ENCODE assay signal across 1 cellular context in the genomic region with DNA sequence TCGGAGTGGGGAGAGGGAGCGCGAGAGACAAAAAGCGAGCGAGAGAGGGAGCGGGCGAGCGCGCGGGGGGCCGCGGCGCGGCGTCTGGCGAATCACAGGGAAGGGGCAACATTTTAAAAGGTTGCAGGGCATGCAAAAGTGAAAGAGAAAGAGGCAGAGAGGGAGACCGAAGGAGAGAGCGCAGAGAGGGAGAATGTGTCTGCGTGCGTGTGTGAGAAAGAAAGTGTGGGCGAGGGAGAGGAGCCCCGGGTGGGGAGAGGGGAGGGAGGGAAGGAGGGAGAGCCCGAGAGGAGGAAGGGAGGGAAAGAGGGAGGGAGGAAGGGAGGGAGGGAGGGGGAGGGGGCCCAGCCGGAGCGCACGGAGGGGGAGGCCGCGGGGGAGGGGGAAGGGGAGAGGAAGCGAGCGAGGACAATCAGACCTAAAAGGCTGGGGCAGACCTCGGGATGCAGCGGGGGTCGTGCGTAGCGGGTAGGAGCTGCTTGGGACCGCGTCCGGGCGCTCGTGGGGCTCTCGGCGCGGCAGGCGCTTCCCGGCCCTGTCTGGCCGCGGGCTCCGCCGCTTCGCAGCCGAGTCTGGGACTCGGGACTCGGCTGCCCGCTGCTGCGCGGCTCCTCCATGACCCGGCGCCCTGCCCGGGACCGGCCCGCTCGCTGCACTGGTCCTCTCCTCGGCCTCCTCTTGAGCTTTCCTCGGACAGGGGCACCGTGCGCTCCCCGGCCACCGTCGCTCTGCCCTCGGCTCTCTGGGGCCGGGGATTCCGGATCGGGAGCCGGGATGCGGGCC.
TF ChIP-seq lines count a peak whose summit lies in the region.

No MANE protein-coding gene starts in this region.

TF ChIP-seq in HEK293, 187 proteins besides CTCF, POLR2A, EP300 and RAD21 (continued from another document):
- TF ChIP-seq BCL6B (tag by site-specific recombination; IDR thresholded peaks at IDR 0.05) = no peak
- TF ChIP-seq, protein P1, sequence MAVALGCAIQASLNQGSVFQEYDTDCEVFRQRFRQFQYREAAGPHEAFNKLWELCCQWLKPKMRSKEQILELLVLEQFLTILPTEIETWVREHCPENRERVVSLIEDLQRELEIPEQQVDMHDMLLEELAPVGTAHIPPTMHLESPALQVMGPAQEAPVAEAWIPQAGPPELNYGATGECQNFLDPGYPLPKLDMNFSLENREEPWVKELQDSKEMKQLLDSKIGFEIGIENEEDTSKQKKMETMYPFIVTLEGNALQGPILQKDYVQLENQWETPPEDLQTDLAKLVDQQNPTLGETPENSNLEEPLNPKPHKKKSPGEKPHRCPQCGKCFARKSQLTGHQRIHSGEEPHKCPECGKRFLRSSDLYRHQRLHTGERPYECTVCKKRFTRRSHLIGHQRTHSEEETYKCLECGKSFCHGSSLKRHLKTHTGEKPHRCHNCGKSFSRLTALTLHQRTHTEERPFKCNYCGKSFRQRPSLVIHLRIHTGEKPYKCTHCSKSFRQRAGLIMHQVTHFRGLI (tag by site-specific recombination; IDR thresholded peaks at IDR 0.05) = 0 out of 2 replicates have a peak, but pooled peaks have one; percentile 23
- no peak for TF ChIP-seq ZNF266 (tag by site-specific recombination; IDR thresholded peaks at IDR 0.05; ENCODE audit: low read depth)
- no peak for TF ChIP-seq ZNF10 (tag by site-specific recombination; IDR thresholded peaks at IDR 0.05)
- TF ChIP-seq ZNF510 (tag by site-specific recombination; IDR thresholded peaks at IDR 0.05; ENCODE audit: insufficient replicate concordance) = no peak
- no peak for TF ChIP-seq ZNF548 (tag by site-specific recombination; IDR thresholded peaks at IDR 0.05)
- peak; percentile 59; the same call in 1 of the 2 replicates for TF ChIP-seq ZNF629 (tag by site-specific recombination; IDR thresholded peaks at IDR 0.05)
- TF ChIP-seq ZNF24 (tag by site-specific recombination; IDR thresholded peaks at IDR 0.05) = peak; percentile 50; the same call in 1 of the 2 replicates
- no peak for TF ChIP-seq ZNF776 (tag by site-specific recombination; IDR thresholded peaks at IDR 0.05; ENCODE audit: borderline replicate concordance)
